In genomic region chr13:110546933-110547332, GRCh38 we compare ENCODE assay signal across 11 cellular contexts. TPM values are rescaled to one million over a fixed set of nuclear protein-coding genes. Genes with fewer than 3 reads are reported as not detected.
DNase-seq lines count a peak whose midpoint lies in the region; ATAC-seq and TF ChIP-seq lines count a peak whose summit lies in the region.
"Had no signal": no experiment of that assay in that cellular context is flagged by ENCODE, and none has a peak within 500 bp of the region (broad histone marks: within the 10 kb centered on the region; RNA-seq: fewer than 3 reads in every experiment).

No MANE protein-coding gene starts in this region.

- no peaks in the 10 kb centered on the region for H3K27me3 ChIP-seq in AG04450 (ENCODE audit: control insufficient read depth, insufficient read depth, low read length)

- no peaks in the 10 kb centered on the region for H3K9me3 Mint-ChIP-seq in activated T-cell treated with anti-CD3 and anti-CD28 coated beads, Interleukin-2, amount 50 U/mL, for 4 hours

- no peaks in the 10 kb centered on the region for H3K4me1 Mint-ChIP-seq in activated T-cell treated with anti-CD3 and anti-CD28 coated beads, Interleukin-2, amount 50 U/mL, for 4 hours (ENCODE audit: low read depth)
- H3K4me1 Mint-ChIP-seq: stimulated activated naive CD8-positive, alpha-beta T cell treated with anti-CD3 and anti-CD28 coated beads, Interleukin-15, amount 100 ng/mL, for 72 hours; T-cell had no signal

- no peak overlapping the region for H3K4me3 Mint-ChIP-seq in activated T-cell treated with anti-CD3 and anti-CD28 coated beads, Interleukin-2, amount 50 U/mL, for 4 hours
- H3K4me3 Mint-ChIP-seq: CD4-positive, CD25-positive, alpha-beta regulatory T cell; stimulated activated naive CD8-positive, alpha-beta T cell treated with anti-CD3 and anti-CD28 coated beads, Interleukin-15, amount 100 ng/mL, for 72 hours; T-cell had no signal

- ATAC-seq in esophagus mucosa = peak; percentile 93
- ATAC-seq in activated T-cell treated with anti-CD3 and anti-CD28 coated beads, Interleukin-2, amount 50 U/mL, for 4 hours = no peak
- ATAC-seq: stimulated activated naive CD8-positive, alpha-beta T cell treated with anti-CD3 and anti-CD28 coated beads, Interleukin-15, amount 100 ng/mL, for 72 hours; T-cell had no signal

- H3K9me3 ChIP-seq in AG04450 (ENCODE audit: control insufficient read depth, insufficient read depth, low read length) = peaks cover 6% of the 10 kb centered on the region; the same call in 1 of the 2 replicates

- no peaks in the 10 kb centered on the region for H3K27me3 Mint-ChIP-seq in activated T-cell treated with anti-CD3 and anti-CD28 coated beads, Interleukin-2, amount 50 U/mL, for 4 hours (ENCODE audit: low read depth)
- H3K27me3 Mint-ChIP-seq: stimulated activated naive CD8-positive, alpha-beta T cell treated with anti-CD3 and anti-CD28 coated beads, Interleukin-15, amount 100 ng/mL, for 72 hours; T-cell had no signal

- CTCF ChIA-PET in AG04450 (lab: Charles Lee) = interaction anchor here (0.7 kb wide), 1 partner anchor 1996 kb away, joined by 3 read pairs; no protein-coding TSS in a partner anchor

- H3K27ac ChIP-seq in AG04450 (ENCODE audit: low read depth, low read length) = no peak overlapping the region

- DNase-seq in AG04450 (ENCODE audit: low read depth, low spot score) (peak; percentile 57), NCI-H226 (peak; percentile 73), mucosa of gallbladder (ENCODE audit: low spot score) (peak; percentile 90), MV-4-11 (lab: John Stamatoyannopoulos, UW) (no peak), SHP77 treated with DMSO at 0.1 percent for 48 hours (lab: John Stamatoyannopoulos, UW) (no peak)
- no peak for DNase-seq in activated T-cell treated with anti-CD3 and anti-CD28 coated beads, Interleukin-2, amount 50 U/mL, for 4 hours
- DNase-seq in activated naive CD4-positive, alpha-beta T cell (lab: John Stamatoyannopoulos, UW) = no peak
- DNase-seq: CD4-positive, CD25-positive, alpha-beta regulatory T cell; stimulated activated naive CD8-positive, alpha-beta T cell treated with anti-CD3 and anti-CD28 coated beads, Interleukin-15, amount 100 ng/mL, for 72 hours; T-cell had no signal

- TF ChIP-seq CTCF in AG04450 (IDR thresholded peaks at IDR 0.05; ENCODE audit: low read depth, low read length) = no peak

- POLR2A ChIA-PET in AG04450 (lab: Yijun Ruan, JAX) = interaction anchor here (0.6 kb wide), 1 partner anchor 33 kb away, joined by 6 read pairs; no protein-coding TSS in a partner anchor

- peaks cover 3% of the 10 kb centered on the region for H3K36me3 Mint-ChIP-seq in activated T-cell treated with anti-CD3 and anti-CD28 coated beads, Interleukin-2, amount 50 U/mL, for 4 hours (ENCODE audit: insufficient read depth)

- no peak overlapping the region for H3K4me3 ChIP-seq in AG04450 (ENCODE audit: low read depth, low read length)

RNA-seq across cellular contexts. Expression of gene RAB20, which starts 14.6 kb away (rescaled TPM):
- 1.9 and 2.2 TPM in 2 replicates for polyA plus RNA-seq in AG04450 (2011; rRNA removed)
- polyA minus RNA-seq in AG04450 (2011; rRNA and poly(A)+ RNA removed) = 0.78 and 1.2 TPM in 2 replicates
- total RNA-seq in esophagus mucosa (1.6 TPM), mucosa of gallbladder (41.1 TPM)
- 1 to 10 TPM; 1.2 to 1.4 (median 1.4) TPM for total RNA-seq in activated T-cell treated with anti-CD3 and anti-CD28 coated beads, Interleukin-2, amount 50 U/mL, for 4 hours
- total RNA-seq: CD4-positive, CD25-positive, alpha-beta regulatory T cell had no signal

Comparison
In these comparisons a context has a peak if more than half of its experiments do, and no peak if none do; other contexts are left out.
1. DNase-seq: peak in AG04450 (single experiment), NCI-H226 (single experiment) and mucosa of gallbladder (single experiment); none in activated T-cell treated with anti-CD3 and anti-CD28 coated beads, Interleukin-2, amount 50 U/mL, for 4 hours (single experiment), MV-4-11 (single experiment), activated naive CD4-positive, alpha-beta T cell (0 of 4) and SHP77 treated with DMSO at 0.1 percent for 48 hours (single experiment).
2. RNA of gene RAB20, which starts 14.6 kb away (total RNA-seq): 41.1 TPM in mucosa of gallbladder (single experiment); 1.6 TPM in esophagus mucosa (single experiment) and 1.2 to 1.4 TPM in activated T-cell treated with anti-CD3 and anti-CD28 coated beads, Interleukin-2, amount 50 U/mL, for 4 hours; every median in the first group is over 10 times any median in the second.